ENCODE assay signal across 12 cellular contexts in genomic region chr7:351681-352480, GRCh38.
DNase-seq lines count a peak whose midpoint lies in the region; ATAC-seq and TF ChIP-seq lines count a peak whose summit lies in the region.
"Had no signal": no experiment of that assay in that cellular context is flagged by ENCODE, and none has a peak within 500 bp of the region (broad histone marks: within the 10 kb centered on the region; RNA-seq: fewer than 3 reads in every experiment).

No MANE protein-coding gene starts in this region.

- H4K20me1 ChIP-seq in PC-3 (ENCODE audit: low read length) = no peaks in the 10 kb centered on the region

- no peak for ATAC-seq in HG02884 (IDR thresholded peaks at IDR 0.05; ENCODE audit: unreplicated experiment)
- no peak for ATAC-seq in PC-3
- ATAC-seq in GM19455 (IDR thresholded peaks at IDR 0.05; ENCODE audit: unreplicated experiment) = no peak

- no peak for TF ChIP-seq CTCF in PC-3 (conservative IDR thresholded peaks at IDR 0.05; ENCODE audit: low read depth, low read length)

- peaks cover 10% of the 10 kb centered on the region for H3K4me1 ChIP-seq in effector memory CD4-positive, alpha-beta T cell (ENCODE audit: control insufficient read depth, insufficient read depth, low read length, poor library complexity, severe bottlenecking)
- no peaks in the 10 kb centered on the region for H3K4me1 ChIP-seq in PC-3 (ENCODE audit: insufficient read depth, low read length)
- H3K4me1 ChIP-seq: Caco-2 had no signal

- H3K27ac ChIP-seq in effector memory CD4-positive, alpha-beta T cell (ENCODE audit: insufficient read depth, low read length, poor library complexity, severe bottlenecking) = peak overlapping the region; percentile 55
- H3K27ac ChIP-seq in PC-3 (ENCODE audit: low read length) = no peak overlapping the region
- H3K27ac ChIP-seq: ovary had no signal

- DNase-seq in T follicular helper cell (ENCODE audit: low read depth) (peak; percentile 38), PC-3 (no peak), Kasumi-1 (lab: John Stamatoyannopoulos, UW) (no peak)
- peak; percentile 31 for DNase-seq in activated CD8-positive, alpha-beta memory T cell treated with anti-CD3 and anti-CD28 coated beads, Interleukin-2, amount 50 U/mL, for 1 hour (ENCODE audit: extremely low read depth)
- DNase-seq in effector memory CD4-positive, alpha-beta T cell = peak in 2 of 3 donors; percentile 12 to 27
- peak; percentile 68 for DNase-seq in stimulated activated CD8-positive, alpha-beta memory T cell treated with anti-CD3 and anti-CD28 coated beads, Interleukin-4, amount 100 ng/mL, for 48 hours
- DNase-seq: Caco-2, islet precursor cell, NCI-H187, ovary had no signal

- H3K36me3 ChIP-seq in effector memory CD4-positive, alpha-beta T cell (ENCODE audit: control insufficient read depth, insufficient read depth, low read length) = no peaks in the 10 kb centered on the region
- H3K36me3 ChIP-seq in PC-3 (ENCODE audit: low read depth, low read length) = no peaks in the 10 kb centered on the region
- H3K36me3 ChIP-seq: ovary had no signal

- no peaks in the 10 kb centered on the region for H3K79me2 ChIP-seq in PC-3 (ENCODE audit: low read length)

- CTCF ChIA-PET in PC-3 (lab: Charles Lee) = no interaction called here

- no peaks in the 10 kb centered on the region for H3K9me3 ChIP-seq in effector memory CD4-positive, alpha-beta T cell (ENCODE audit: control insufficient read depth, low read length)
- H3K9me3 ChIP-seq in PC-3 (ENCODE audit: low read length) = no peaks in the 10 kb centered on the region
- H3K9me3 ChIP-seq: Caco-2, ovary had no signal

- no peaks in the 10 kb centered on the region for H3K27me3 ChIP-seq in effector memory CD4-positive, alpha-beta T cell (replicated peaks; ENCODE audit: control insufficient read depth, insufficient read depth, low read length, poor library complexity, severe bottlenecking)
- H3K27me3 ChIP-seq in PC-3 (ENCODE audit: low read length) = no peaks in the 10 kb centered on the region
- H3K27me3 ChIP-seq: ovary had no signal

- H3K9me2 ChIP-seq in PC-3 (replicated peaks; ENCODE audit: low read length) = no peaks in the 10 kb centered on the region

- no peaks in the 10 kb centered on the region for H3F3A ChIP-seq in PC-3 (ENCODE audit: low read length, unreplicated experiment)

- no peak overlapping the region for H2AFZ ChIP-seq in PC-3 (ENCODE audit: low read length)

- H3K4me2 ChIP-seq in PC-3 (ENCODE audit: low read length) = no peak overlapping the region

- BruUV-seq in PC-3 (replicated peaks; lab: Mats Ljungman, UMichigan) = no TSS peak

- POLR2A ChIA-PET in PC-3 (lab: Charles Lee; ENCODE audit: unreplicated experiment) = no interaction called here

- no peak overlapping the region for H3K9ac ChIP-seq in PC-3 (ENCODE audit: low read length)

- H3K4me3 ChIP-seq in effector memory CD4-positive, alpha-beta T cell (ENCODE audit: insufficient read depth, low read depth, low read length, poor library complexity, severe bottlenecking) = peak overlapping the region; percentile 54
- no peak overlapping the region for H3K4me3 ChIP-seq in PC-3 (ENCODE audit: low read length)
- H3K4me3 ChIP-seq: ovary had no signal

- intact Hi-C loops in PC-3 (cut with micrococcal nuclease) = no loop called here

Comparison
In these comparisons a context has a peak if more than half of its experiments do, and no peak if none do; other contexts are left out.
1. DNase-seq: peak in T follicular helper cell (single experiment), activated CD8-positive, alpha-beta memory T cell treated with anti-CD3 and anti-CD28 coated beads, Interleukin-2, amount 50 U/mL, for 1 hour (single experiment), effector memory CD4-positive, alpha-beta T cell (2 of 3) and stimulated activated CD8-positive, alpha-beta memory T cell treated with anti-CD3 and anti-CD28 coated beads, Interleukin-4, amount 100 ng/mL, for 48 hours (single experiment); none in PC-3 (single experiment) and Kasumi-1 (0 of 2).